19 cellular contexts compared by ENCODE assay signal in the genomic region with DNA sequence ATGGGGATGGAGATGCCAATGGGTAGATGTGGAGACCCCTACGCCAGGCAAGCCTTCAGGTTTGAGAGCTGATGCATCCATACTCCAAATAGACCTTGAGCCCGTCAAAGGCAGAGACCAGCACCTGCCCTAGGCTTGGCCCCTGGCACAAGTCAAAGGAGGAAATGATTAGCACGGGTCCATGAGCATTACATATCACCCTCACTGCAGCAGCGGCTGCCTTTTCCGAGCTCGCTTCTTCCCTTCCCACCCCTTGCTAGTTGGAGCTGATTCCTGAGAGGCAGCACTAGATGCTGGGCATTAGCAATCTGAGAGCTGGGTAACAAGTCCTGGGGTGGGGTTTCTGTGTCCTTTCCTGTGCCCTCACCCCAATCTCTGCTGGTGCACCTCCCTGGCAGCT. TPM values are rescaled to one million over a fixed set of nuclear protein-coding genes. Genes with fewer than 3 reads are reported as not detected.
A peak's percentile ranks its signal among the peaks of the same experiment; 100 is the strongest.
DNase-seq lines count a peak whose midpoint lies in the region; ATAC-seq and TF ChIP-seq lines count a peak whose summit lies in the region.
"Had no signal": no experiment of that assay in that cellular context is flagged by ENCODE, and none has a peak within 500 bp of the region (broad histone marks: within the 10 kb centered on the region; RNA-seq: fewer than 3 reads in every experiment).

No MANE protein-coding gene starts in this region.

- H3K9me3 Mint-ChIP-seq in nephron progenitor cell: no peaks in the 10 kb centered on the region
- H3K9me3 Mint-ChIP-seq: activated naive CD4-positive, alpha-beta T cell treated with anti-CD3 and anti-CD28 coated beads, Interleukin-2, amount 10 ng/mL, durations not matched to agents 7 days and 5 days; CD4-positive, alpha-beta T cell had no signal

- no peak for TF ChIP-seq CTCF in gastrocnemius medialis (IDR thresholded peaks at IDR 0.05 in 4 of 5, conservative IDR thresholded peaks at IDR 0.05 in 1 of 5)
- no peak for TF ChIP-seq CTCF in nephron progenitor cell (IDR thresholded peaks at IDR 0.05)

- H3K36me3 ChIP-seq in gastrocnemius medialis: no peaks in the 10 kb centered on the region

- no peaks in the 10 kb centered on the region for H3K9me3 ChIP-seq in gastrocnemius medialis
- H3K9me3 ChIP-seq: body of pancreas had no signal

- H3K27ac ChIP-seq in layer of hippocampus (ENCODE audit: low read depth, low read length): peak overlapping the region; percentile 0
- peak overlapping the region in 1 of 4 donors; percentile 73 for H3K27ac ChIP-seq in gastrocnemius medialis

- peaks cover 14 to 20% of the 10 kb centered on the region in 2 donors for H3K4me1 ChIP-seq in gastrocnemius medialis

- H3K27me3 Mint-ChIP-seq in nephron progenitor cell (ENCODE audit: low read depth, poor library complexity): no peaks in the 10 kb centered on the region
- H3K27me3 Mint-ChIP-seq: activated naive CD4-positive, alpha-beta T cell treated with anti-CD3 and anti-CD28 coated beads, Interleukin-2, amount 10 ng/mL, durations not matched to agents 7 days and 5 days; CD4-positive, alpha-beta T cell had no signal

- H3K4me3 Mint-ChIP-seq in nephron progenitor cell: no peak overlapping the region
- H3K4me3 Mint-ChIP-seq: activated naive CD4-positive, alpha-beta T cell treated with anti-CD3 and anti-CD28 coated beads, Interleukin-2, amount 10 ng/mL, durations not matched to agents 7 days and 5 days; CD4-positive, alpha-beta T cell had no signal

- no peak overlapping the region for H3K4me3 ChIP-seq in gastrocnemius medialis
- H3K4me3 ChIP-seq: body of pancreas had no signal

- intact Hi-C loops in gastrocnemius medialis (cut with DNase I; ENCODE audit: low total_unique reads): no loop called here

- no peak for TF ChIP-seq POLR2A in gastrocnemius medialis (IDR thresholded peaks at IDR 0.05)

- peaks cover 37% of the 10 kb centered on the region for H3K4me1 Mint-ChIP-seq in nephron progenitor cell
- H3K4me1 Mint-ChIP-seq: activated naive CD4-positive, alpha-beta T cell treated with anti-CD3 and anti-CD28 coated beads, Interleukin-2, amount 10 ng/mL, durations not matched to agents 7 days and 5 days had no signal

- in situ Hi-C loops in ACHN (cut with HindIII; ENCODE audit: low pct_ligation_motif_present, low pct_unique_long_range_greater_than_20kb, low sequenced_read_pairs): no loop called here
- in situ Hi-C loops in gastrocnemius medialis (cut with MboI; ENCODE audit: low sequenced_read_pairs in 4 of 4): no loop called here

- DNase-seq in ACHN (peak; percentile 18), dermis blood vessel endothelial cell (peak; percentile 38), gastrocnemius medialis (no peak), nephron progenitor cell (no peak), GM19240 (ENCODE audit: insufficient read length, low spot score) (no peak), activated gamma-delta T cell (lab: John Stamatoyannopoulos, UW) (no peak)
- DNase-seq: activated naive CD4-positive, alpha-beta T cell treated with anti-CD3 and anti-CD28 coated beads, Interleukin-2, amount 10 ng/mL, durations not matched to agents 7 days and 5 days; activated T-cell treated with anti-CD3 and anti-CD28 coated beads for 4 hours; CD4-positive, alpha-beta T cell; DND-41; midbrain; NCI-H1436 treated with DMSO at 0.1 percent for 48 hours; NCI-H82; stimulated activated CD4-positive, alpha-beta T cell treated with anti-CD3 and anti-CD28 coated beads, Interleukin-4, amount 100 ng/mL, for 1 hour had no signal

- H3K27me3 ChIP-seq in layer of hippocampus (ENCODE audit: control insufficient read depth, insufficient read depth, low read length) (no peaks in the 10 kb centered on the region), gastrocnemius medialis (no peaks in the 10 kb centered on the region)
- H3K27me3 ChIP-seq: body of pancreas had no signal

- H3K27ac Mint-ChIP-seq in nephron progenitor cell: no peak overlapping the region
- H3K27ac Mint-ChIP-seq: activated naive CD4-positive, alpha-beta T cell treated with anti-CD3 and anti-CD28 coated beads, Interleukin-2, amount 10 ng/mL, durations not matched to agents 7 days and 5 days; CD4-positive, alpha-beta T cell had no signal

- peaks cover 41% of the 10 kb centered on the region for H3K36me3 Mint-ChIP-seq in nephron progenitor cell (ENCODE audit: low read depth)
- H3K36me3 Mint-ChIP-seq: activated naive CD4-positive, alpha-beta T cell treated with anti-CD3 and anti-CD28 coated beads, Interleukin-2, amount 10 ng/mL, durations not matched to agents 7 days and 5 days had no signal

- peak; percentile 7 to 23 for ATAC-seq in gastrocnemius medialis
- no peak for ATAC-seq in GM19023 (IDR thresholded peaks at IDR 0.05; ENCODE audit: unreplicated experiment)
- ATAC-seq: Panc1 had no signal

RNA-seq across cellular contexts. Expression of a gene that starts 3.2 kb away (rescaled TPM):
- 0.93 and 1.9 TPM in 2 replicates for total RNA-seq in dermis blood vessel endothelial cell
- 1 to 10 TPM in 2 of 4 donors, under 1 TPM in 2; 0.66 to 2.0 (median 1.00) TPM for total RNA-seq in gastrocnemius medialis
- total RNA-seq: LHCN-M2 had no signal

Comparison
In these comparisons a context has a peak if more than half of its experiments do, and no peak if none do; other contexts are left out.
1. DNase-seq: peak in ACHN (single experiment) and dermis blood vessel endothelial cell (single experiment); none in gastrocnemius medialis (0 of 2), nephron progenitor cell (single experiment), GM19240 (single experiment) and activated gamma-delta T cell (single experiment).